In the genomic region with DNA sequence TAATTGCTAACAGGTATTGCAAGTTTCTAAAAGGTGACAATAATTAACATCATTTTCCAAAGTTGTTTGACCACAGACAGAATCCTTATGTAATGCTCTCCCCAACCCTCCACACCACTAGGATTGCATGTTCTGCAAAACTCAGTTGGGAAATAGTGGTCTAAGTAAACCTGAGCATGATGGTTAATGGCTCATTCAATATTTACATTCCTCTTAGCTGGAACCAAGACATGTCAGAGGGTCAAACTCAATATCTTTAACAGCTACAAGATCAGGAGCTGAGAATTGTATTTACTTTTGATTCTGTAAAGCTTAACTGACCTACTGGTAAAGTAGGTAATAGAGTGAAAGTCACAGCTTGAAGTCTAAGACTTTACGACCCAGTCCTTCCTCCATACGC, we compare ENCODE assay signal across 19 cellular contexts. TPM values are rescaled to one million over a fixed set of nuclear protein-coding genes. Genes with fewer than 3 reads are reported as not detected.
DNase-seq lines count a peak whose midpoint lies in the region; ATAC-seq and TF ChIP-seq lines count a peak whose summit lies in the region.
"Had no signal": no experiment of that assay in that cellular context is flagged by ENCODE, and none has a peak within 500 bp of the region (broad histone marks: within the 10 kb centered on the region; RNA-seq: fewer than 3 reads in every experiment).

No MANE protein-coding gene starts in this region.

- H3K27ac ChIP-seq in esophagus muscularis mucosa (replicated peaks in 1 of 4), result no peak overlapping the region
- H3K27ac ChIP-seq in left lung, result no peak overlapping the region
- H3K27ac ChIP-seq: A549, C4-2B, HL-60 had no signal

- peaks cover 0 to 7% (median 3%) of the 10 kb centered on the region in 4 donors for H3K4me1 ChIP-seq in esophagus muscularis mucosa
- H3K4me1 ChIP-seq in left lung, result peaks cover 0 to 17% of the 10 kb centered on the region in 2 donors
- H3K4me1 ChIP-seq: A549, BE2C had no signal

- WGBS in esophagus muscularis mucosa, result 89% methylated on average over 2 of the region's 2 CpGs

- no peak for TF ChIP-seq POLR2A in esophagus muscularis mucosa (IDR thresholded peaks at IDR 0.05; ENCODE audit: low read depth)

- TF ChIP-seq CTCF in esophagus muscularis mucosa (IDR thresholded peaks at IDR 0.05), result no peak
- no peak for TF ChIP-seq CTCF in left lung (IDR thresholded peaks at IDR 0.05)
- no peak for TF ChIP-seq CTCF in progenitor cell of endocrine pancreas (IDR thresholded peaks at IDR 0.05; ENCODE audit: unreplicated experiment)

- H3K4me3 ChIP-seq in esophagus muscularis mucosa (no peak overlapping the region), left lung (no peak overlapping the region)
- H3K4me3 ChIP-seq: A549, GM23338 had no signal

- H3K27ac Mint-ChIP-seq in progenitor cell of endocrine pancreas, result peak overlapping the region; percentile 71
- H3K27ac Mint-ChIP-seq: CD4-positive, alpha-beta memory T cell; GM23338 had no signal

- intact Hi-C loops in esophagus muscularis mucosa (cut with DNase I) (no loop called here), left lung (cut with DNase I) (loop anchor here in 1 of 2 donors (10.0 kb wide), 1 partner anchor 374 kb away; no protein-coding TSS in a partner anchor)

- no peak for TF ChIP-seq EP300 in esophagus muscularis mucosa (IDR thresholded peaks at IDR 0.05)

- H3K4me1 Mint-ChIP-seq in progenitor cell of endocrine pancreas (ENCODE audit: low read depth), result peaks cover 39% of the 10 kb centered on the region

- H3K27me3 ChIP-seq in esophagus muscularis mucosa, result no peaks in the 10 kb centered on the region
- H3K27me3 ChIP-seq in left lung, result peaks cover 3 to 33% of the 10 kb centered on the region in 2 donors
- H3K27me3 ChIP-seq: BE2C had no signal

- peaks cover 6% of the 10 kb centered on the region for H3K9me3 Mint-ChIP-seq in progenitor cell of endocrine pancreas (ENCODE audit: low read depth)

- H3K36me3 Mint-ChIP-seq in progenitor cell of endocrine pancreas (ENCODE audit: insufficient read depth), result peaks cover 10% of the 10 kb centered on the region
- H3K36me3 Mint-ChIP-seq: CD4-positive, alpha-beta memory T cell had no signal

- H3K9me3 ChIP-seq in esophagus muscularis mucosa (peaks cover 0 to 16% (median 12%) of the 10 kb centered on the region in 4 donors), left lung (peaks cover 0 to 7% of the 10 kb centered on the region in 2 donors)
- H3K9me3 ChIP-seq: BE2C had no signal

- H3K4me3 Mint-ChIP-seq in progenitor cell of endocrine pancreas (ENCODE audit: low read depth), result peak overlapping the region; percentile 1
- H3K4me3 Mint-ChIP-seq: CD4-positive, alpha-beta memory T cell; GM23338; H9 had no signal

- DNase-seq in NCI-H69 (lab: John Stamatoyannopoulos, UW) (peak; percentile 8), esophagus muscularis mucosa (ENCODE audit: extremely low spot score) (peak; percentile 10), left lung (no peak), progenitor cell of endocrine pancreas (ENCODE audit: low spot score, unreplicated experiment) (no peak), NCI-H1092 treated with DMSO at 0.1 percent for 48 hours (lab: John Stamatoyannopoulos, UW) (no peak), GM03348 (ENCODE audit: low spot score) (no peak)
- no peak for DNase-seq in activated CD4-positive, alpha-beta T cell treated with anti-CD3 and anti-CD28 coated beads for 1 hour
- DNase-seq: BE2C; CD4-positive, alpha-beta memory T cell; COR-L47; DMS153; DMS79 treated with DMSO at 0.1 percent for 48 hours; EL had no signal

- H3K27me3 Mint-ChIP-seq in progenitor cell of endocrine pancreas, result peaks cover 9% of the 10 kb centered on the region

- ATAC-seq in left lung (peak; percentile 83), HG03354 (IDR thresholded peaks at IDR 0.05; ENCODE audit: poor library complexity, severe bottlenecking, unreplicated experiment) (no peak)
- ATAC-seq: A549 had no signal

- no peaks in the 10 kb centered on the region for H3K36me3 ChIP-seq in esophagus muscularis mucosa
- H3K36me3 ChIP-seq in left lung, result no peaks in the 10 kb centered on the region
- H3K36me3 ChIP-seq: BE2C had no signal

RNA-seq across cellular contexts. Expression of a gene that starts 10.2 kb away (rescaled TPM):
- total RNA-seq in esophagus muscularis mucosa (under 1 TPM in 2 of 4 donors, not detected in 2; 0.17 to 0.33 TPM), left lung (1 to 10 TPM; 1.4 to 1.6 TPM), progenitor cell of endocrine pancreas (10.7 and 11.2 TPM in 2 replicates)
- total RNA-seq: CD4-positive, alpha-beta memory T cell had no signal

RNA-seq across cellular contexts. Expression of a gene that starts 30.7 kb away (rescaled TPM):
- total RNA-seq in esophagus muscularis mucosa (not detected), left lung (not detected), progenitor cell of endocrine pancreas (not detected in 2 replicates)
- total RNA-seq: CD4-positive, alpha-beta memory T cell; GM23338; H9 had no signal

RNA-seq across cellular contexts. Expression of a gene that starts 44.4 kb away (rescaled TPM):
- not detected for total RNA-seq in esophagus muscularis mucosa
- not detected for total RNA-seq in left lung
- not detected in 2 replicates for total RNA-seq in progenitor cell of endocrine pancreas
- total RNA-seq: GM23338, H9 had no signal

Comparison
In these comparisons a context has a peak if more than half of its experiments do, and no peak if none do; other contexts are left out.
1. DNase-seq: peak in NCI-H69 (single experiment) and esophagus muscularis mucosa (single experiment); none in left lung (0 of 2), progenitor cell of endocrine pancreas (single experiment), NCI-H1092 treated with DMSO at 0.1 percent for 48 hours (single experiment), GM03348 (single experiment) and activated CD4-positive, alpha-beta T cell treated with anti-CD3 and anti-CD28 coated beads for 1 hour (single experiment).